In genomic region chr21:44920694-44921604, GRCh38 we compare ENCODE assay signal across 9 cellular contexts. TPM values are rescaled to one million over a fixed set of nuclear protein-coding genes. Genes with fewer than 3 reads are reported as not detected.
DNase-seq lines count a peak whose midpoint lies in the region; ATAC-seq and TF ChIP-seq lines count a peak whose summit lies in the region.
"Had no signal": no experiment of that assay in that cellular context is flagged by ENCODE, and none has a peak within 500 bp of the region (broad histone marks: within the 10 kb centered on the region; RNA-seq: fewer than 3 reads in every experiment).

TSS of gene ITGB2 (minus strand) at chr21:44920899. CDS start at chr21:44910782, 10,117 bp downstream.

- no peaks in the 10 kb centered on the region for H3K79me1 ChIP-seq in IMR-90 (ENCODE audit: low read depth in 1 of 2, low read length in 2 of 2)

- H3K23ac ChIP-seq in IMR-90 (ENCODE audit: low read depth, low read length): no peak within 1 kb of the TSS

- H2BK120ac ChIP-seq in IMR-90 (ENCODE audit: low read depth, low read length): no peak within 1 kb of the TSS

- CTCF ChIA-PET in IMR-90 (lab: Yijun Ruan, JAX): no interaction called here

- peaks cover 11 to 27% (median 20%) of the 10 kb centered on the region in 3 donors for H3K27me3 Mint-ChIP-seq in immature natural killer cell (ENCODE audit: low read depth in 3 of 3)

- no peaks in the 10 kb centered on the region for H3K9me3 Mint-ChIP-seq in immature natural killer cell

- H3K56ac ChIP-seq in IMR-90 (ENCODE audit: extremely low read depth, insufficient read depth, low read length): no peak within 1 kb of the TSS

- no peak within 1 kb of the TSS for H3K4me2 ChIP-seq in IMR-90 (ENCODE audit: low read depth, low read length)
- H3K4me2 ChIP-seq: KMS-11 had no signal

- ATAC-seq in GM18907 (IDR thresholded peaks at IDR 0.05; ENCODE audit: unreplicated experiment) (peak; percentile 71), IMR-90 (ENCODE audit: low read depth) (no peak)

- peaks cover 3% of the 10 kb centered on the region; the same call in 1 of the 2 replicates for H4K20me1 ChIP-seq in IMR-90 (ENCODE audit: insufficient read depth, low read length)

- 0 out of 2 replicates have a peak, but pooled peaks cover 2% of the 10 kb centered on the region for H3K9me1 ChIP-seq in IMR-90 (ENCODE audit: insufficient read depth, low read length)

- H2AK9ac ChIP-seq in IMR-90 (replicated peaks; ENCODE audit: low read depth, low read length, poor library complexity): peak within 1 kb of the TSS; percentile 19

- peaks cover 8 to 25% (median 13%) of the 10 kb centered on the region in 3 donors for H3K36me3 Mint-ChIP-seq in immature natural killer cell

- H3K4me3 ChIP-seq in IMR-90 (ENCODE audit: insufficient read depth, low read depth, low read length): no peak within 1 kb of the TSS

- DNase-seq in IMR-90 (no peak), immature natural killer cell (peak; percentile 83 to 85 (median 84)), epidermal melanocyte (ENCODE audit: insufficient read length, low spot score) (no peak), erythroblast (lab: John Stamatoyannopoulos, UW) (no peak), NCI-H345 treated with DMSO at 0.1 percent for 48 hours (lab: John Stamatoyannopoulos, UW; ENCODE audit: unreplicated experiment) (no peak)
- peak; percentile 86 for DNase-seq in activated CD8-positive, alpha-beta memory T cell treated with anti-CD3 and anti-CD28 coated beads for 24 hours
- DNase-seq in stimulated activated CD8-positive, alpha-beta memory T cell treated with anti-CD3 and anti-CD28 coated beads, Interleukin-4, amount 100 ng/mL, for 48 hours: peak; percentile 81

- TF ChIP-seq POLR2A in IMR-90 (IDR thresholded peaks at IDR 0.05; ENCODE audit: low read depth, low read length) (no peak), erythroblast (IDR thresholded peaks at IDR 0.05; ENCODE audit: low read length) (no peak)

- no peak within 1 kb of the TSS for H4K8ac ChIP-seq in IMR-90 (ENCODE audit: low read depth in 2 of 2, low read length in 2 of 2)

- H2BK20ac ChIP-seq in IMR-90 (ENCODE audit: low read depth, low read length): no peak within 1 kb of the TSS

- no peak within 1 kb of the TSS for H3K18ac ChIP-seq in IMR-90 (ENCODE audit: low read depth, low read length)

- no peaks in the 10 kb centered on the region for H3K4me1 ChIP-seq in IMR-90 (ENCODE audit: control insufficient read depth, insufficient read depth, low read length)

- H3K9ac ChIP-seq in IMR-90 (ENCODE audit: low read depth, low read length): no peak within 1 kb of the TSS
- H3K9ac ChIP-seq: KMS-11 had no signal

- no peak within 1 kb of the TSS for H2BK5ac ChIP-seq in IMR-90 (ENCODE audit: low read depth, low read length, poor library complexity, severe bottlenecking)

- no peak within 1 kb of the TSS for H3K27ac ChIP-seq in IMR-90 (ENCODE audit: insufficient read depth, low read length)
- H3K27ac ChIP-seq: KMS-11 had no signal

- H3K4ac ChIP-seq in IMR-90 (ENCODE audit: low read depth, low read length): no peak within 1 kb of the TSS

- 32% methylated on average over 18 of the region's 29 CpGs; no CpG with 5 or more reads in 1 of the 2 experiments for WGBS in IMR-90 (ENCODE audit: extremely low coverage in 2 of 2, insufficient read length in 1 of 2), 2 experiments

- POLR2A ChIA-PET in IMR-90 (lab: Charles Lee; ENCODE audit: unreplicated experiment): no interaction called here

- H3K27me3 ChIP-seq in IMR-90 (ENCODE audit: control insufficient read depth, insufficient read depth, low read length): peaks cover 71% of the 10 kb centered on the region

- H3K27ac Mint-ChIP-seq in immature natural killer cell: peak within 1 kb of the TSS; percentile 94 to 100 (median 98)

- H3K14ac ChIP-seq in IMR-90 (replicated peaks; ENCODE audit: low read depth, low read length): no peak within 1 kb of the TSS

- no peak within 1 kb of the TSS for H4K91ac ChIP-seq in IMR-90 (ENCODE audit: insufficient read depth, low read depth, low read length)

- dilution Hi-C loops in IMR-90 (cut with HindIII; ENCODE audit: low sequenced_read_pairs, unreplicated experiment): no loop called here

- peak within 1 kb of the TSS; percentile 98 to 100 (median 100) for H3K4me3 Mint-ChIP-seq in immature natural killer cell

- TF ChIP-seq RAD21 in IMR-90 (IDR thresholded peaks at IDR 0.05; ENCODE audit: low read length): no peak

- no peaks in the 10 kb centered on the region for H3K9me3 ChIP-seq in IMR-90 (ENCODE audit: control insufficient read depth, insufficient read depth, low read length)

- H2BK15ac ChIP-seq in IMR-90 (ENCODE audit: low read depth, low read length): no peak within 1 kb of the TSS

- no peak within 1 kb of the TSS for H2AFZ ChIP-seq in IMR-90 (replicated peaks; ENCODE audit: low read length, poor library complexity)

- no peak for TF ChIP-seq CTCF in IMR-90 (conservative IDR thresholded peaks at IDR 0.05; ENCODE audit: low read depth, low read length)

- H3K4me1 Mint-ChIP-seq in immature natural killer cell: peaks cover 81 to 86% of the 10 kb centered on the region in 2 donors

- no peaks in the 10 kb centered on the region for H3K36me3 ChIP-seq in IMR-90 (ENCODE audit: control insufficient read depth, insufficient read depth, low read length)

- BruUV-seq in IMR-90 (replicated peaks; lab: Mats Ljungman, UMichigan): no TSS peak

- no peak within 1 kb of the TSS for H4K5ac ChIP-seq in IMR-90 (ENCODE audit: low read depth, low read length)

- intact Hi-C loops in IMR-90 (cut with micrococcal nuclease): no loop called here

- in situ Hi-C loops in IMR-90 (cut with MboI; ENCODE audit: low sequenced_read_pairs): no loop called here

- peak within 1 kb of the TSS; percentile 52; the same call in 1 of the 2 replicates for H2AK5ac ChIP-seq in IMR-90 (ENCODE audit: low read depth, low read length)

TF ChIP-seq in IMR-90, 13 proteins besides CTCF, POLR2A, EP300 and RAD21:
- TF ChIP-seq MAFK (IDR thresholded peaks at IDR 0.05; ENCODE audit: low read depth, low read length) (no peak), MXI1 (IDR thresholded peaks at IDR 0.05; ENCODE audit: borderline replicate concordance, low read depth, low read length) (no peak), ELK1 (IDR thresholded peaks at IDR 0.05; ENCODE audit: borderline replicate concordance, low read depth, low read length) (no peak), CEBPB (IDR thresholded peaks at IDR 0.05; ENCODE audit: low read depth, low read length) (no peak), NFE2L2 (IDR thresholded peaks at IDR 0.05; ENCODE audit: low read depth, low read length) (no peak), FOS (IDR thresholded peaks at IDR 0.05; ENCODE audit: low read depth, low read length) (no peak), RFX5 (IDR thresholded peaks at IDR 0.05; ENCODE audit: low read depth, low read length) (no peak), RCOR1 (IDR thresholded peaks at IDR 0.05; ENCODE audit: insufficient replicate concordance, low read length) (no peak), USF2 (IDR thresholded peaks at IDR 0.05; ENCODE audit: low read depth, low read length) (no peak), MAZ (IDR thresholded peaks at IDR 0.05; ENCODE audit: borderline replicate concordance, low read depth, low read length) (no peak), BHLHE40 (IDR thresholded peaks at IDR 0.05; ENCODE audit: low read depth, low read length) (no peak), CHD1 (IDR thresholded peaks at IDR 0.05; ENCODE audit: low read depth, low read length) (no peak), SMC3 (IDR thresholded peaks at IDR 0.05; ENCODE audit: low read depth, low read length) (no peak)
TF ChIP-seq in IMR-90: peak in this region for 0.

RNA-seq across cellular contexts. Expression of gene ITGB2, which starts in this region (rescaled TPM):
- not detected in 2 replicates for total RNA-seq in IMR-90 (2012; rRNA removed)
- polyA plus RNA-seq in IMR-90 (2012; rRNA removed) (0.14 TPM in 1 of 2 replicates, not detected in the other), immature natural killer cell (1,000 to 10,000 TPM; 1,416 to 2,161 (median 1,452) TPM)
- polyA plus RNA-seq in IMR-90 (2012; cell fraction: cytosol; rRNA removed): 0.06 and 0.15 TPM in 2 replicates
- 0.07 TPM in 1 of 2 replicates, not detected in the other for polyA plus RNA-seq in IMR-90 (2012; cell fraction: nucleus; rRNA removed; ENCODE audit: low replicate concordance)

Comparison
In these comparisons a context has a peak if more than half of its experiments do, and no peak if none do; other contexts are left out.
1. RNA of gene ITGB2 (polyA plus RNA-seq): 1,416 to 2,161 TPM in immature natural killer cell; 0.06 to 0.15 TPM in IMR-90; every median in the first group is over 1,000 times any median in the second.
2. DNase-seq: peak in activated CD8-positive, alpha-beta memory T cell treated with anti-CD3 and anti-CD28 coated beads for 24 hours (single experiment), immature natural killer cell (3 of 3) and stimulated activated CD8-positive, alpha-beta memory T cell treated with anti-CD3 and anti-CD28 coated beads, Interleukin-4, amount 100 ng/mL, for 48 hours (single experiment); none in IMR-90 (single experiment), epidermal melanocyte (single experiment), erythroblast (0 of 2) and NCI-H345 treated with DMSO at 0.1 percent for 48 hours (single experiment).